ENCODE assay signal across 33 cellular contexts in genomic region chr1:70317087-70317486, GRCh38.
"Had no signal": no experiment of that assay in that cellular context is flagged by ENCODE, and none has a peak within 500 bp of the region (broad histone marks: within the 10 kb centered on the region; RNA-seq: fewer than 3 reads in every experiment).

No MANE protein-coding gene starts in this region.

- H3K27me3 Mint-ChIP-seq: activated B cell treated with CpG ODN at 0.5 μM for 24 hours; activated CD4-positive, alpha-beta memory T cell treated with anti-CD3 and anti-CD28 coated beads for 36 hours; activated CD4-positive, alpha-beta T cell treated with anti-CD3 and anti-CD28 coated beads, Interleukin-2, amount 10 ng/mL, durations not matched to agents 24 days and 14 days; activated CD8-positive, alpha-beta T cell treated with anti-CD3 and anti-CD28 coated beads for 36 hours; activated naive CD4-positive, alpha-beta T cell treated with anti-CD3 and anti-CD28 coated beads, Interleukin-2, amount 10 ng/mL, durations not matched to agents 7 days and 5 days; activated naive CD4-positive, alpha-beta T cell treated with anti-CD3 and anti-CD28 coated beads, Interleukin-2, amount 50 U/mL, for 24 hours; activated naive CD8-positive, alpha-beta T cell; activated naive CD8-positive, alpha-beta T cell treated with anti-CD3 and anti-CD28 coated beads, Interleukin-2, amount 10 ng/mL, durations not matched to agents 7 days and 5 days; activated naive CD8-positive, alpha-beta T cell treated with anti-CD3 and anti-CD28 coated beads, Interleukin-2, amount 50 U/mL, for 24 hours; brain; central memory CD8-positive, alpha-beta T cell had no signal

- H3K27ac Mint-ChIP-seq: activated B cell treated with CpG ODN at 0.5 μM for 24 hours; activated CD4-positive, alpha-beta memory T cell treated with anti-CD3 and anti-CD28 coated beads for 36 hours; activated CD4-positive, alpha-beta T cell treated with anti-CD3 and anti-CD28 coated beads, Interleukin-2, amount 10 ng/mL, durations not matched to agents 24 days and 14 days; activated CD8-positive, alpha-beta T cell treated with anti-CD3 and anti-CD28 coated beads for 36 hours; activated naive CD4-positive, alpha-beta T cell treated with anti-CD3 and anti-CD28 coated beads, Interleukin-2, amount 10 ng/mL, durations not matched to agents 7 days and 5 days; activated naive CD4-positive, alpha-beta T cell treated with anti-CD3 and anti-CD28 coated beads, Interleukin-2, amount 50 U/mL, for 24 hours; activated naive CD8-positive, alpha-beta T cell; activated naive CD8-positive, alpha-beta T cell treated with anti-CD3 and anti-CD28 coated beads, Interleukin-2, amount 10 ng/mL, durations not matched to agents 7 days and 5 days; activated naive CD8-positive, alpha-beta T cell treated with anti-CD3 and anti-CD28 coated beads, Interleukin-2, amount 50 U/mL, for 24 hours; activated T-helper 2 cell treated with anti-CD3 and anti-CD28 coated beads, Interferon-gamma antibody, Interleukin-2, Interleukin-4, amounts not matched to agents 10 μg/mL and 5 μg/mL and 100 μg/mL, durations not matched to agents 14 hours and 24 hours and 36 hours; brain; T-helper 1 cell treated with Interleukin-12 subunit alpha and Interleukin-12 subunit beta and Interleukin-4 antibody, amounts not matched to agents 30 μg/mL and 1 μg/mL, for 36 hours; T-helper 2 cell treated with Interferon-gamma antibody and Interleukin-4, amounts not matched to agents 5 μg/mL and 100 μg/mL, for 36 hours had no signal

- FAIRE-seq: bronchial epithelial cell, TTC549 had no signal

- H3K4me1 Mint-ChIP-seq: activated naive CD4-positive, alpha-beta T cell treated with anti-CD3 and anti-CD28 coated beads, Interleukin-2, amount 10 ng/mL, durations not matched to agents 7 days and 5 days had no signal

- H3K4me3 Mint-ChIP-seq: activated B cell treated with CpG ODN at 0.5 μM for 24 hours; activated CD4-positive, alpha-beta memory T cell treated with anti-CD3 and anti-CD28 coated beads for 36 hours; activated CD4-positive, alpha-beta T cell treated with anti-CD3 and anti-CD28 coated beads, Interleukin-2, amount 10 ng/mL, durations not matched to agents 24 days and 14 days; activated CD8-positive, alpha-beta T cell treated with anti-CD3 and anti-CD28 coated beads for 36 hours; activated naive CD4-positive, alpha-beta T cell treated with anti-CD3 and anti-CD28 coated beads, Interleukin-2, amount 10 ng/mL, durations not matched to agents 7 days and 5 days; activated naive CD4-positive, alpha-beta T cell treated with anti-CD3 and anti-CD28 coated beads, Interleukin-2, amount 50 U/mL, for 24 hours; activated naive CD8-positive, alpha-beta T cell; activated naive CD8-positive, alpha-beta T cell treated with anti-CD3 and anti-CD28 coated beads, Interleukin-2, amount 10 ng/mL, durations not matched to agents 7 days and 5 days; activated naive CD8-positive, alpha-beta T cell treated with anti-CD3 and anti-CD28 coated beads, Interleukin-2, amount 50 U/mL, for 24 hours; activated T-cell treated with anti-CD3 and anti-CD28 coated beads, Interleukin-2, amount 50 U/mL, for 4 hours; brain; central memory CD8-positive, alpha-beta T cell; T-helper 1 cell treated with Interleukin-12 subunit alpha and Interleukin-12 subunit beta and Interleukin-4 antibody, amounts not matched to agents 30 μg/mL and 1 μg/mL, for 36 hours; T-helper 2 cell treated with Interferon-gamma antibody and Interleukin-4, amounts not matched to agents 5 μg/mL and 100 μg/mL, for 36 hours had no signal

- DNase-seq: activated B cell treated with CpG ODN at 0.5 μM for 24 hours; activated CD4-positive, alpha-beta memory T cell treated with anti-CD3 and anti-CD28 coated beads for 36 hours; activated CD4-positive, alpha-beta T cell treated with anti-CD3 and anti-CD28 coated beads for 4 hours; activated CD4-positive, alpha-beta T cell treated with anti-CD3 and anti-CD28 coated beads, Interleukin-2, amount 10 ng/mL, durations not matched to agents 24 days and 14 days; activated CD4-positive, alpha-beta T cell treated with anti-CD3 and anti-CD28 coated beads, Interleukin-2, amount 50 U/mL, for 1 hour; activated CD4-positive, alpha-beta T cell treated with anti-CD3 and anti-CD28 coated beads, Interleukin-2, amount 50 U/mL, for 4 hours; activated CD4-positive, CD25-positive, alpha-beta regulatory T cell treated with anti-CD3 and anti-CD28 coated beads, Interleukin-2, amount 50 U/mL, for 72 hours; activated CD8-positive, alpha-beta memory T cell treated with anti-CD3 and anti-CD28 coated beads, Interleukin-2, amount 50 U/mL, for 4 hours; activated CD8-positive, alpha-beta T cell treated with anti-CD3 and anti-CD28 coated beads for 36 hours; activated effector memory CD4-positive, alpha-beta T cell treated with Interleukin-2 at 50 U/mL for 16 hours; activated gamma-delta T cell; activated naive CD4-positive, alpha-beta T cell treated with anti-CD3 and anti-CD28 coated beads, Interleukin-2, amount 10 ng/mL, durations not matched to agents 7 days and 5 days; activated naive CD4-positive, alpha-beta T cell treated with Interleukin-2 at 50 U/mL for 16 hours; activated naive CD8-positive, alpha-beta T cell treated with anti-CD3 and anti-CD28 coated beads, Interleukin-2, amount 10 ng/mL, durations not matched to agents 7 days and 5 days; activated naive CD8-positive, alpha-beta T cell treated with anti-CD3 and anti-CD28 coated beads, Interleukin-2, amount 50 U/mL, for 24 hours; activated T-cell treated with anti-CD3 and anti-CD28 coated beads for 4 hours; activated T-cell treated with anti-CD3 and anti-CD28 coated beads, Interleukin-2, amount 50 U/mL, for 1 hour; activated T-cell treated with anti-CD3 and anti-CD28 coated beads, Interleukin-2, amount 50 U/mL, for 4 hours; amygdala; anterior cingulate cortex; caudate nucleus; cerebellar nuclear complex; T-helper 2 cell; T-helper 9 cell had no signal

- H3K9me3 Mint-ChIP-seq: activated B cell treated with CpG ODN at 0.5 μM for 24 hours; activated CD4-positive, alpha-beta memory T cell treated with anti-CD3 and anti-CD28 coated beads for 36 hours; activated CD4-positive, alpha-beta T cell treated with anti-CD3 and anti-CD28 coated beads, Interleukin-2, amount 10 ng/mL, durations not matched to agents 24 days and 14 days; activated CD8-positive, alpha-beta T cell treated with anti-CD3 and anti-CD28 coated beads for 36 hours; activated naive CD4-positive, alpha-beta T cell treated with anti-CD3 and anti-CD28 coated beads, Interleukin-2, amount 10 ng/mL, durations not matched to agents 7 days and 5 days; activated naive CD4-positive, alpha-beta T cell treated with anti-CD3 and anti-CD28 coated beads, Interleukin-2, amount 50 U/mL, for 24 hours; activated naive CD8-positive, alpha-beta T cell treated with anti-CD3 and anti-CD28 coated beads, Interleukin-2, amount 10 ng/mL, durations not matched to agents 7 days and 5 days; activated naive CD8-positive, alpha-beta T cell treated with anti-CD3 and anti-CD28 coated beads, Interleukin-2, amount 50 U/mL, for 24 hours; activated T-cell treated with anti-CD3 and anti-CD28 coated beads, Interleukin-2, amount 50 U/mL, for 4 hours; activated T-helper 2 cell treated with anti-CD3 and anti-CD28 coated beads, Interferon-gamma antibody, Interleukin-2, Interleukin-4, amounts not matched to agents 10 μg/mL and 5 μg/mL and 100 μg/mL, durations not matched to agents 14 hours and 24 hours and 36 hours; brain; central memory CD8-positive, alpha-beta T cell; T-helper 1 cell treated with Interleukin-12 subunit alpha and Interleukin-12 subunit beta and Interleukin-4 antibody, amounts not matched to agents 30 μg/mL and 1 μg/mL, for 36 hours; T-helper 2 cell treated with Interferon-gamma antibody and Interleukin-4, amounts not matched to agents 5 μg/mL and 100 μg/mL, for 36 hours had no signal

- ATAC-seq: activated CD8-positive, alpha-beta T cell treated with anti-CD3 and anti-CD28 coated beads for 36 hours; activated naive CD8-positive, alpha-beta T cell treated with anti-CD3 and anti-CD28 coated beads, Interleukin-2, amount 50 U/mL, for 24 hours; activated T-cell treated with anti-CD3 and anti-CD28 coated beads, Interleukin-2, amount 50 U/mL, for 4 hours had no signal
